1 cellular context compared by ENCODE assay signal in the genomic region with DNA sequence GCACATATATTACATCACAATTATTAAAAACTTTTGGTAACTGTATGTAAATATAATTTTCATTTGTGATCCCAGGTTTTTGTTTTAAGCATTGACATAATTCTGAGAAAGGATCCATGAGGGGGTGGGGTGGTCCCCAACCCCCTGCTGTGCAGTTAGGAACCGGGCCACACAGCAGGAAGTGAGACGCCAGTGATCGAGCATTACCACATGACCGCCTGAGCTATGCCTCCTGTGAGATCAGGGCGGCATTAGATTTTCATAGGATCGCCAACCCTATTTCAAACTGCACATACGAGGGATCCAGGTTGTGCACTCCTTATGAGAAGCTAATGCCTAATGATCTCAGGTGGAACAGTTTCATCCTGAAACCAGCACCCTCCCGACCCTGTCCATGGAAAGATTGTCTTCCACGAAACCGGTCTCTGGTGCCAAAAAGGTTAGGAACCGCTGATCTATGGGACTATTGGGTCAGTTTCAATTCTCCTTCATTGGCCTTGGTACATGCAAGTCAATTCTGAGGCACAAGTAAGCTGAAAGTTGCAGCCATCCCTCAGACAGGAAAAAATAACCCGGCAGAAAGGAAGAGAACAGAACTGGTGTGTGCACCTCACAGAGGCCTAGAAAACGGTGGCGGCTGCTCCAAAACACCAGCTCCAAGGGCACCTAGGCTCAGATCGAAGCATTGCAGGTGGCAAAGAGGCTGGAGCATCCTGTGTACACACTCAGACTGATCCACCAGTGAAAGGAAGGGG.
TF ChIP-seq lines count a peak whose summit lies in the region.

No MANE protein-coding gene starts in this region.

TF ChIP-seq in IMR-90, 13 proteins besides CTCF, POLR2A, EP300 and RAD21:
- no peak for TF ChIP-seq RCOR1 (IDR thresholded peaks at IDR 0.05; ENCODE audit: insufficient replicate concordance, low read length)
- no peak for TF ChIP-seq MXI1 (IDR thresholded peaks at IDR 0.05; ENCODE audit: borderline replicate concordance, low read depth, low read length)
- no peak for TF ChIP-seq MAZ (IDR thresholded peaks at IDR 0.05; ENCODE audit: borderline replicate concordance, low read depth, low read length)
- TF ChIP-seq BHLHE40 (IDR thresholded peaks at IDR 0.05; ENCODE audit: low read depth, low read length): no peak
- TF ChIP-seq, protein P1, sequence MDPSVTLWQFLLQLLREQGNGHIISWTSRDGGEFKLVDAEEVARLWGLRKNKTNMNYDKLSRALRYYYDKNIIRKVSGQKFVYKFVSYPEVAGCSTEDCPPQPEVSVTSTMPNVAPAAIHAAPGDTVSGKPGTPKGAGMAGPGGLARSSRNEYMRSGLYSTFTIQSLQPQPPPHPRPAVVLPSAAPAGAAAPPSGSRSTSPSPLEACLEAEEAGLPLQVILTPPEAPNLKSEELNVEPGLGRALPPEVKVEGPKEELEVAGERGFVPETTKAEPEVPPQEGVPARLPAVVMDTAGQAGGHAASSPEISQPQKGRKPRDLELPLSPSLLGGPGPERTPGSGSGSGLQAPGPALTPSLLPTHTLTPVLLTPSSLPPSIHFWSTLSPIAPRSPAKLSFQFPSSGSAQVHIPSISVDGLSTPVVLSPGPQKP (IDR thresholded peaks at IDR 0.05; ENCODE audit: borderline replicate concordance, low read depth, low read length): no peak
- no peak for TF ChIP-seq FOS (IDR thresholded peaks at IDR 0.05; ENCODE audit: low read depth, low read length)
- no peak for TF ChIP-seq CHD1 (IDR thresholded peaks at IDR 0.05; ENCODE audit: low read depth, low read length)
- TF ChIP-seq, protein P2, sequence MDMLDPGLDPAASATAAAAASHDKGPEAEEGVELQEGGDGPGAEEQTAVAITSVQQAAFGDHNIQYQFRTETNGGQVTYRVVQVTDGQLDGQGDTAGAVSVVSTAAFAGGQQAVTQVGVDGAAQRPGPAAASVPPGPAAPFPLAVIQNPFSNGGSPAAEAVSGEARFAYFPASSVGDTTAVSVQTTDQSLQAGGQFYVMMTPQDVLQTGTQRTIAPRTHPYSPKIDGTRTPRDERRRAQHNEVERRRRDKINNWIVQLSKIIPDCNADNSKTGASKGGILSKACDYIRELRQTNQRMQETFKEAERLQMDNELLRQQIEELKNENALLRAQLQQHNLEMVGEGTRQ (IDR thresholded peaks at IDR 0.05; ENCODE audit: low read depth, low read length): no peak
- TF ChIP-seq SMC3 (IDR thresholded peaks at IDR 0.05; ENCODE audit: low read depth, low read length): no peak
- no peak for TF ChIP-seq RFX5 (IDR thresholded peaks at IDR 0.05; ENCODE audit: low read depth, low read length)
- TF ChIP-seq CEBPB (IDR thresholded peaks at IDR 0.05; ENCODE audit: low read depth, low read length): no peak
- TF ChIP-seq NFE2L2 (IDR thresholded peaks at IDR 0.05; ENCODE audit: low read depth, low read length): no peak
